Comparison of ENCODE assay signal across 4 cellular contexts in genomic region chr1:75989130-75989529, GRCh38. TPM values are rescaled to one million over a fixed set of nuclear protein-coding genes. Genes with fewer than 3 reads are reported as not detected.
"Had no signal": no experiment of that assay in that cellular context is flagged by ENCODE, and none has a peak within 500 bp of the region (broad histone marks: within the 10 kb centered on the region; RNA-seq: fewer than 3 reads in every experiment).

No MANE protein-coding gene starts in this region.

- H3K4me3 ChIP-seq: GM12878 had no signal

- ATAC-seq: GM12878 had no signal

- DNase-seq: GDM1, GF-D8 had no signal

RNA-seq across cellular contexts. Expression of gene ASB17, which starts 56.9 kb away (rescaled TPM):
- total RNA-seq: G401, GM12878 had no signal
